ENCODE assay signal across 19 cellular contexts in genomic region chr6:129872591-129872990, GRCh38. TPM values are rescaled to one million over a fixed set of nuclear protein-coding genes. Genes with fewer than 3 reads are reported as not detected.
A peak's percentile ranks its signal among the peaks of the same experiment; 100 is the strongest.
DNase-seq lines count a peak whose midpoint lies in the region; ATAC-seq, FAIRE-seq and TF ChIP-seq lines count a peak whose summit lies in the region.
"Had no signal": no experiment of that assay in that cellular context is flagged by ENCODE, and none has a peak within 500 bp of the region (broad histone marks: within the 10 kb centered on the region; RNA-seq: fewer than 3 reads in every experiment).

No MANE protein-coding gene starts in this region.

- DNase-seq in DMS53 (lab: John Stamatoyannopoulos, UW) (peak; percentile 1), DMS53 treated with DMSO at 0.1 percent for 48 hours (lab: John Stamatoyannopoulos, UW; ENCODE audit: unreplicated experiment) (no peak), RCC 7860 (ENCODE audit: low spot score) (no peak), kidney glomerular epithelial cell (lab: John Stamatoyannopoulos, UW) (peak; percentile 39), renal cortical epithelial cell (ENCODE audit: low read depth) (peak; percentile 73), lower leg skin (ENCODE audit: low spot score in 2 of 2) (no peak), DMS79 (lab: John Stamatoyannopoulos, UW) (no peak)
- DNase-seq: Calu3; CD8-positive, alpha-beta T cell; DMS 273 treated with DMSO at 0.1 percent for 48 hours; DMS79 treated with DMSO at 0.1 percent for 48 hours; GF-D8; H9; KBM-7 had no signal

- no peak for TF ChIP-seq CTCF in lower leg skin (IDR thresholded peaks at IDR 0.05)

- no peak for ATAC-seq in SK-N-SH treated with all-trans-retinoic acid at 6 μM for 48 hours
- ATAC-seq: A549; CD8-positive, alpha-beta T cell; HepG2 had no signal

- WGBS in lower leg skin, 2 donors, result 68 to 69% methylated on average over 3 of the region's 3 CpGs

- intact Hi-C loops in lower leg skin (cut with DNase I; ENCODE audit: low total_unique reads), result no loop called here

- no peak overlapping the region for H3K4me3 ChIP-seq in lower leg skin (ENCODE audit: low read depth, poor library complexity, severe bottlenecking)
- H3K4me3 ChIP-seq: A549, BLaER1 had no signal

- FAIRE-seq in RCC 7860 (lab: Jason Lieb, UNC), result peak; percentile 81
- FAIRE-seq: A549, H1, HepG2 had no signal

- no peak for TF ChIP-seq POLR2A in lower leg skin (IDR thresholded peaks at IDR 0.05)

TF ChIP-seq in SK-N-SH treated with all-trans-retinoic acid at 6 μM for 48 hours, 23 proteins besides CTCF, POLR2A, EP300 and RAD21:
- TF ChIP-seq TOX (CRISPR knock-in tag; IDR thresholded peaks at IDR 0.05; ENCODE audit: borderline replicate concordance) (no peak), ARNTL (CRISPR knock-in tag; IDR thresholded peaks at IDR 0.05; ENCODE audit: borderline replicate concordance, low read depth) (no peak), CSRNP3 (CRISPR knock-in tag; IDR thresholded peaks at IDR 0.05) (no peak), CREB5 (CRISPR knock-in tag; IDR thresholded peaks at IDR 0.05; ENCODE audit: low read depth) (no peak), TSHZ2 (CRISPR knock-in tag; IDR thresholded peaks at IDR 0.05) (no peak), GLIS3 (CRISPR knock-in tag; IDR thresholded peaks at IDR 0.05) (no peak), BACH2 (CRISPR knock-in tag; IDR thresholded peaks at IDR 0.05; ENCODE audit: borderline replicate concordance) (no peak), OSR1 (CRISPR knock-in tag; IDR thresholded peaks at IDR 0.05) (no peak), ESRRG (CRISPR knock-in tag; IDR thresholded peaks at IDR 0.05) (no peak)
- TF ChIP-seq, protein P1, sequence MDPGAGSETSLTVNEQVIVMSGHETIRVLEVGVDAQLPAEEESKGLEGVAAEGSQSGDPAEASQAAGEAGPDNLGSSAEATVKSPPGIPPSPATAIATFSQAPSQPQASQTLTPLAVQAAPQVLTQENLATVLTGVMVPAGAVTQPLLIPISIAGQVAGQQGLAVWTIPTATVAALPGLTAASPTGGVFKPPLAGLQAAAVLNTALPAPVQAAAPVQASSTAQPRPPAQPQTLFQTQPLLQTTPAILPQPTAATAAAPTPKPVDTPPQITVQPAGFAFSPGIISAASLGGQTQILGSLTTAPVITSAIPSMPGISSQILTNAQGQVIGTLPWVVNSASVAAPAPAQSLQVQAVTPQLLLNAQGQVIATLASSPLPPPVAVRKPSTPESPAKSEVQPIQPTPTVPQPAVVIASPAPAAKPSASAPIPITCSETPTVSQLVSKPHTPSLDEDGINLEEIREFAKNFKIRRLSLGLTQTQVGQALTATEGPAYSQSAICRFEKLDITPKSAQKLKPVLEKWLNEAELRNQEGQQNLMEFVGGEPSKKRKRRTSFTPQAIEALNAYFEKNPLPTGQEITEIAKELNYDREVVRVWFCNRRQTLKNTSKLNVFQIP (CRISPR knock-in tag; IDR thresholded peaks at IDR 0.05; ENCODE audit: borderline replicate concordance, low read depth), result no peak
TF ChIP-seq in SK-N-SH treated with all-trans-retinoic acid at 6 μM for 48 hours: peak in this region for 0.

RNA-seq across cellular contexts. Expression of gene TMEM244, which starts 11.5 kb away (rescaled TPM):
- total RNA-seq in renal cortical epithelial cell (not detected in 2 replicates), lower leg skin (not detected)
- total RNA-seq: Calu3; CD8-positive, alpha-beta T cell; H1; H9; HepG2 had no signal

Comparison
In these comparisons a context has a peak if more than half of its experiments do, and no peak if none do; other contexts are left out.
1. DNase-seq: peak in DMS53 (single experiment), kidney glomerular epithelial cell (single experiment) and renal cortical epithelial cell (single experiment); none in DMS53 treated with DMSO at 0.1 percent for 48 hours (single experiment), RCC 7860 (single experiment), lower leg skin (0 of 2) and DMS79 (single experiment).